In the genomic region with DNA sequence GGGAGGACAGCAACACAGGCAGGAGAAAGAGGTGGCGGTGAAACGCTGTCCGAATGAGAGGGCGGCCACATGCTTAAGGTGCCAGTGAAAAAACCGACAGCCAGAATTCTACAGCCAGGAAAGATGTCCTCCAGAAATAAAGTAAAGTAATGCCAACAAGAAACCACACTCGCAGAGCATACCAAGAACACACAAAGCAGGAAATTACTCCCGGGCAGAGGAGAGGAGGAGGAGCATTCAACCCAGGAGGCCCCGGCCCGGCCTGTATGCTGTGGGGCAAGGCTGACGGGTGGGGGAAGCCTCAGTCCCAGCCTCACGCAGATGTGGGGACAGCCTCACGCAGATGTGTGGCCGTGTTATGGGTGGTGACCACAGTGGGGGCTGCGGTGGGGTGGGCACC, we compare ENCODE assay signal across 1 cellular context.
TF ChIP-seq lines count a peak whose summit lies in the region.

No MANE protein-coding gene starts in this region.

TF ChIP-seq in H1, 55 proteins besides CTCF, POLR2A, EP300 and RAD21:
- TF ChIP-seq KDM4A (IDR thresholded peaks at IDR 0.05; ENCODE audit: low read depth, low read length, severe bottlenecking): no peak
- no peak for TF ChIP-seq ZNF274 (IDR thresholded peaks at IDR 0.05; ENCODE audit: borderline replicate concordance, extremely low read depth, low read length)
- TF ChIP-seq CHD1 (IDR thresholded peaks at IDR 0.05; ENCODE audit: low read depth, low read length): no peak
- no peak for TF ChIP-seq SUZ12 (IDR thresholded peaks at IDR 0.05; ENCODE audit: low read length)
- TF ChIP-seq SP4 (IDR thresholded peaks at IDR 0.05; ENCODE audit: low read length): no peak
- TF ChIP-seq, protein P1, sequence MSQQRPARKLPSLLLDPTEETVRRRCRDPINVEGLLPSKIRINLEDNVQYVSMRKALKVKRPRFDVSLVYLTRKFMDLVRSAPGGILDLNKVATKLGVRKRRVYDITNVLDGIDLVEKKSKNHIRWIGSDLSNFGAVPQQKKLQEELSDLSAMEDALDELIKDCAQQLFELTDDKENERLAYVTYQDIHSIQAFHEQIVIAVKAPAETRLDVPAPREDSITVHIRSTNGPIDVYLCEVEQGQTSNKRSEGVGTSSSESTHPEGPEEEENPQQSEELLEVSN (IDR thresholded peaks at IDR 0.05): no peak
- TF ChIP-seq, protein P2, sequence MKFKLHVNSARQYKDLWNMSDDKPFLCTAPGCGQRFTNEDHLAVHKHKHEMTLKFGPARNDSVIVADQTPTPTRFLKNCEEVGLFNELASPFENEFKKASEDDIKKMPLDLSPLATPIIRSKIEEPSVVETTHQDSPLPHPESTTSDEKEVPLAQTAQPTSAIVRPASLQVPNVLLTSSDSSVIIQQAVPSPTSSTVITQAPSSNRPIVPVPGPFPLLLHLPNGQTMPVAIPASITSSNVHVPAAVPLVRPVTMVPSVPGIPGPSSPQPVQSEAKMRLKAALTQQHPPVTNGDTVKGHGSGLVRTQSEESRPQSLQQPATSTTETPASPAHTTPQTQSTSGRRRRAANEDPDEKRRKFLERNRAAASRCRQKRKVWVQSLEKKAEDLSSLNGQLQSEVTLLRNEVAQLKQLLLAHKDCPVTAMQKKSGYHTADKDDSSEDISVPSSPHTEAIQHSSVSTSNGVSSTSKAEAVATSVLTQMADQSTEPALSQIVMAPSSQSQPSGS (IDR thresholded peaks at IDR 0.05; ENCODE audit: low read length): no peak
- TF ChIP-seq YY1 (IDR thresholded peaks at IDR 0.05; ENCODE audit: low read depth, low read length): no peak
- TF ChIP-seq BRCA1 (IDR thresholded peaks at IDR 0.05; ENCODE audit: low read depth, low read length): no peak
- no peak for TF ChIP-seq NANOG (IDR thresholded peaks at IDR 0.05; ENCODE audit: insufficient read depth, low read depth, low read length, poor library complexity, severe bottlenecking)
- no peak for TF ChIP-seq FOSL1 (IDR thresholded peaks at IDR 0.05; ENCODE audit: insufficient read depth, low read depth, low read length)
- TF ChIP-seq SP2 (IDR thresholded peaks at IDR 0.05; ENCODE audit: low read length): no peak
- TF ChIP-seq HDAC2 (IDR thresholded peaks at IDR 0.05; ENCODE audit: borderline replicate concordance in 1 of 2, low read depth in 2 of 2, low read length in 2 of 2): no peak
- no peak for TF ChIP-seq CBX8 (IDR thresholded peaks at IDR 0.05; ENCODE audit: borderline replicate concordance, low read depth, low read length)
- no peak for TF ChIP-seq TBP (IDR thresholded peaks at IDR 0.05; ENCODE audit: low read depth, low read length)
- TF ChIP-seq CHD2 (IDR thresholded peaks at IDR 0.05; ENCODE audit: low read length): no peak
- no peak for TF ChIP-seq MAFK (IDR thresholded peaks at IDR 0.05; ENCODE audit: low read depth, low read length)
- TF ChIP-seq CBX5 (IDR thresholded peaks at IDR 0.05; ENCODE audit: low read depth, low read length): no peak
- TF ChIP-seq TCF12 (IDR thresholded peaks at IDR 0.05; ENCODE audit: low read depth, low read length): no peak
